ENCODE assay signal across 1 cellular context in the genomic region with DNA sequence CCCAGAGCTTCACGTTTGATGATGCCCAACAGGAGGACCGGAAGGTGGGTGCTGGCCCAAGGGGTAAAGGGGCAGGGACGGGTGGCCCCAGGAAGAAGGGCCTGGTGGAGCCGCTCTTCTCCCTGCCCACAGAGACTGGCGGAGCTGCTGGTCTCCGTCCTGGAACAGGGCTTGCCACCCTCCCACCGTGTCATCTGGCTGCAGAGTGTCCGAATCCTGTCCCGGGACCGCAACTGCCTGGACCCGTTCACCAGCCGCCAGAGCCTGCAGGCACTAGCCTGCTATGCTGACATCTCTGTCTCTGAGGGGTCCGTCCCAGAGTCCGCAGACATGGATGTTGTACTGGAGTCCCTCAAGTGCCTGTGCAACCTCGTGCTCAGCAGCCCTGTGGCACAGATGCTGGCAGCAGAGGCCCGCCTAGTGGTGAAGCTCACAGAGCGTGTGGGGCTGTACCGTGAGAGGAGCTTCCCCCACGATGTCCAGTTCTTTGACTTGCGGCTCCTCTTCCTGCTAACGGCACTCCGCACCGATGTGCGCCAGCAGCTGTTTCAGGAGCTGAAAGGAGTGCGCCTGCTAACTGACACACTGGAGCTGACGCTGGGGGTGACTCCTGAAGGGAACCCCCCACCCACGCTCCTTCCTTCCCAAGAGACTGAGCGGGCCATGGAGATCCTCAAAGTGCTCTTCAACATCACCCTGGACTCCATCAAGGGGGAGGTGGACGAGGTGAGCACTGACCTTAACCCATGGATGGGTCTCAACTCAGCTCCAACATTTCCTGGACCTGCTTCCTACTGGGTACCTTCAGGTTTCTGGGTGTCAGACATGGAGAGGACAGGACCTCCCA.
TF ChIP-seq lines count a peak whose summit lies in the region.

No MANE protein-coding gene starts in this region.

TF ChIP-seq in GM23338, 12 proteins besides CTCF, POLR2A, EP300 and RAD21 (continued from another document):
- TF ChIP-seq, protein P1, sequence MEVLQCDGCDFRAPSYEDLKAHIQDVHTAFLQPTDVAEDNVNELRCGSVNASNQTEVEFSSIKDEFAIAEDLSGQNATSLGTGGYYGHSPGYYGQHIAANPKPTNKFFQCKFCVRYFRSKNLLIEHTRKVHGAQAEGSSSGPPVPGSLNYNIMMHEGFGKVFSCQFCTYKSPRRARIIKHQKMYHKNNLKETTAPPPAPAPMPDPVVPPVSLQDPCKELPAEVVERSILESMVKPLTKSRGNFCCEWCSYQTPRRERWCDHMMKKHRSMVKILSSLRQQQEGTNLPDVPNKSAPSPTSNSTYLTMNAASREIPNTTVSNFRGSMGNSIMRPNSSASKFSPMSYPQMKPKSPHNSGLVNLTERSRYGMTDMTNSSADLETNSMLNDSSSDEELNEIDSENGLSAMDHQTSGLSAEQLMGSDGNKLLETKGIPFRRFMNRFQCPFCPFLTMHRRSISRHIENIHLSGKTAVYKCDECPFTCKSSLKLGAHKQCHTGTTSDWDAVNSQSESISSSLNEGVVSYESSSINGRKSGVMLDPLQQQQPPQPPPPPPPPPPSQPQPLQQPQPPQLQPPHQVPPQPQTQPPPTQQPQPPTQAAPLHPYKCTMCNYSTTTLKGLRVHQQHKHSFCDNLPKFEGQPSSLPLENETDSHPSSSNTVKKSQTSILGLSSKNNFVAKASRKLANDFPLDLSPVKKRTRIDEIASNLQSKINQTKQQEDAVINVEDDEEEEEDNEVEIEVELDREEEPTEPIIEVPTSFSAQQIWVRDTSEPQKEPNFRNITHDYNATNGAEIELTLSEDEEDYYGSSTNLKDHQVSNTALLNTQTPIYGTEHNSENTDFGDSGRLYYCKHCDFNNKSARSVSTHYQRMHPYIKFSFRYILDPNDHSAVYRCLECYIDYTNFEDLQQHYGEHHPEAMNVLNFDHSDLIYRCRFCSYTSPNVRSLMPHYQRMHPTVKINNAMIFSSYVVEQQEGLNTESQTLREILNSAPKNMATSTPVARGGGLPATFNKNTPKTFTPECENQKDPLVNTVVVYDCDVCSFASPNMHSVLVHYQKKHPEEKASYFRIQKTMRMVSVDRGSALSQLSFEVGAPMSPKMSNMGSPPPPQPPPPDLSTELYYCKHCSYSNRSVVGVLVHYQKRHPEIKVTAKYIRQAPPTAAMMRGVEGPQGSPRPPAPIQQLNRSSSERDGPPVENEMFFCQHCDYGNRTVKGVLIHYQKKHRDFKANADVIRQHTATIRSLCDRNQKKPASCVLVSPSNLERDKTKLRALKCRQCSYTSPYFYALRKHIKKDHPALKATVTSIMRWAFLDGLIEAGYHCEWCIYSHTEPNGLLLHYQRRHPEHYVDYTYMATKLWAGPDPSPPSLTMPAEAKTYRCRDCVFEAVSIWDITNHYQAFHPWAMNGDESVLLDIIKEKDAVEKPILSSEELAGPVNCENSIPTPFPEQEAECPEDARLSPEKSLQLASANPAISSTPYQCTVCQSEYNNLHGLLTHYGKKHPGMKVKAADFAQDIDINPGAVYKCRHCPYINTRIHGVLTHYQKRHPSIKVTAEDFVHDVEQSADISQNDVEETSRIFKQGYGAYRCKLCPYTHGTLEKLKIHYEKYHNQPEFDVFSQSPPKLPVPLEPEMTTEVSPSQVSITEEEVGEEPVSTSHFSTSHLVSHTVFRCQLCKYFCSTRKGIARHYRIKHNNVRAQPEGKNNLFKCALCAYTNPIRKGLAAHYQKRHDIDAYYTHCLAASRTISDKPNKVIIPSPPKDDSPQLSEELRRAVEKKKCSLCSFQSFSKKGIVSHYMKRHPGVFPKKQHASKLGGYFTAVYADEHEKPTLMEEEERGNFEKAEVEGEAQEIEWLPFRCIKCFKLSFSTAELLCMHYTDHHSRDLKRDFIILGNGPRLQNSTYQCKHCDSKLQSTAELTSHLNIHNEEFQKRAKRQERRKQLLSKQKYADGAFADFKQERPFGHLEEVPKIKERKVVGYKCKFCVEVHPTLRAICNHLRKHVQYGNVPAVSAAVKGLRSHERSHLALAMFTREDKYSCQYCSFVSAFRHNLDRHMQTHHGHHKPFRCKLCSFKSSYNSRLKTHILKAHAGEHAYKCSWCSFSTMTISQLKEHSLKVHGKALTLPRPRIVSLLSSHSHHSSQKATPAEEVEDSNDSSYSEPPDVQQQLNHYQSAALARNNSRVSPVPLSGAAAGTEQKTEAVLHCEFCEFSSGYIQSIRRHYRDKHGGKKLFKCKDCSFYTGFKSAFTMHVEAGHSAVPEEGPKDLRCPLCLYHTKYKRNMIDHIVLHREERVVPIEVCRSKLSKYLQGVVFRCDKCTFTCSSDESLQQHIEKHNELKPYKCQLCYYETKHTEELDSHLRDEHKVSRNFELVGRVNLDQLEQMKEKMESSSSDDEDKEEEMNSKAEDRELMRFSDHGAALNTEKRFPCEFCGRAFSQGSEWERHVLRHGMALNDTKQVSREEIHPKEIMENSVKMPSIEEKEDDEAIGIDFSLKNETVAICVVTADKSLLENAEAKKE (CRISPR knock-in tag; IDR thresholded peaks at IDR 0.05), result no peak
- TF ChIP-seq STAT1 (IDR thresholded peaks at IDR 0.05; ENCODE audit: unreplicated experiment), result no peak
